In genomic region chr19:15431396-15432017, GRCh38 we compare ENCODE assay signal across 8 cellular contexts. TPM values are rescaled to one million over a fixed set of nuclear protein-coding genes. Genes with fewer than 3 reads are reported as not detected.
DNase-seq lines count a peak whose midpoint lies in the region; ATAC-seq and TF ChIP-seq lines count a peak whose summit lies in the region.

No MANE protein-coding gene starts in this region.

- no peak for TF ChIP-seq EP300 in neural cell (conservative IDR thresholded peaks at IDR 0.05; ENCODE audit: poor library complexity, severe bottlenecking)

- H3K27ac ChIP-seq in neural cell (ENCODE audit: low read length): peak overlapping the region; percentile 56

- H3K9ac ChIP-seq in endocrine pancreas (ENCODE audit: control insufficient read depth, insufficient read depth, low read length) (peak overlapping the region; percentile 50), neural cell (ENCODE audit: low read length) (peak overlapping the region; percentile 87)

- TF ChIP-seq CTCF in CD14-positive monocyte (IDR thresholded peaks at IDR 0.05) (no peak), NB4 (IDR thresholded peaks at IDR 0.05; ENCODE audit: low read depth, low read length) (no peak), neural cell (IDR thresholded peaks at IDR 0.05; ENCODE audit: poor library complexity, severe bottlenecking) (no peak), GM10266 (IDR thresholded peaks at IDR 0.05; ENCODE audit: control insufficient read depth, insufficient read depth, low read depth, missing control alignments) (no peak)

- no peaks in the 10 kb centered on the region for H3K9me2 ChIP-seq in neural cell (ENCODE audit: insufficient read depth, low read length)

- no peak overlapping the region for H2AFZ ChIP-seq in neural cell (ENCODE audit: low read depth, low read length)

- H3K4me3 ChIP-seq in NB4 (ENCODE audit: low read depth, low read length): peak overlapping the region; percentile 84
- H3K4me3 ChIP-seq in endocrine pancreas (ENCODE audit: control insufficient read depth, insufficient read depth, low read length): peak overlapping the region; percentile 2
- peak overlapping the region; percentile 90 for H3K4me3 ChIP-seq in neural cell (ENCODE audit: low read length)

- H3K27me3 ChIP-seq in endocrine pancreas (ENCODE audit: control insufficient read depth, insufficient read depth, low read length) (no peaks in the 10 kb centered on the region), neural cell (ENCODE audit: insufficient read depth, low read depth, low read length) (no peaks in the 10 kb centered on the region)

- peaks cover 30% of the 10 kb centered on the region for H3K79me2 ChIP-seq in neural cell (replicated peaks; ENCODE audit: insufficient read depth, low read length)

- H3K4me1 Mint-ChIP-seq in CD14-positive monocyte: peaks cover 28% of the 10 kb centered on the region

- no peaks in the 10 kb centered on the region for H3K4me1 ChIP-seq in endocrine pancreas (ENCODE audit: control insufficient read depth, insufficient read depth, low read length)

- peak overlapping the region; percentile 94 to 97 for H3K4me3 Mint-ChIP-seq in CD14-positive monocyte

- H3K27ac Mint-ChIP-seq in CD14-positive monocyte: peak overlapping the region; percentile 70 to 93 (median 87)

- peaks cover 0 to 2% (median 0%) of the 10 kb centered on the region in 7 donors for H3K9me3 Mint-ChIP-seq in CD14-positive monocyte

- H3K27me3 Mint-ChIP-seq in CD14-positive monocyte (ENCODE audit: low read depth in 3 of 3): peaks cover 0 to 11% (median 0%) of the 10 kb centered on the region in 3 donors

- no peak for TF ChIP-seq RAD21 in neural cell (conservative IDR thresholded peaks at IDR 0.05)

- H4K20me1 ChIP-seq in neural cell (ENCODE audit: insufficient read depth): no peaks in the 10 kb centered on the region

- ATAC-seq in HG02973 (IDR thresholded peaks at IDR 0.05; ENCODE audit: unreplicated experiment): no peak
- ATAC-seq in HG02970 (IDR thresholded peaks at IDR 0.05; ENCODE audit: low FRiP score, unreplicated experiment): no peak

- H3F3A ChIP-seq in neural cell (ENCODE audit: insufficient read depth, low read length, poor library complexity, severe bottlenecking): no peaks in the 10 kb centered on the region

- H3K36me3 Mint-ChIP-seq in CD14-positive monocyte: peaks cover 15 to 27% of the 10 kb centered on the region in 2 donors

- DNase-seq in CD14-positive monocyte (ENCODE audit: low spot score) (no peak), NB4 (ENCODE audit: low read depth) (no peak), GM10266 (ENCODE audit: extremely low spot score) (no peak), head of caudate nucleus (no peak)

- no peaks in the 10 kb centered on the region for H3K9me3 ChIP-seq in endocrine pancreas (ENCODE audit: control insufficient read depth, low read length)
- H3K9me3 ChIP-seq in neural cell (ENCODE audit: low read length): no peaks in the 10 kb centered on the region

- TF ChIP-seq POLR2A in NB4 (IDR thresholded peaks at IDR 0.05; ENCODE audit: extremely low read depth, insufficient read length): no peak

- peak overlapping the region; percentile 97 for H3K4me2 ChIP-seq in neural cell (ENCODE audit: low read length)

- intact Hi-C loops in CD14-positive monocyte (cut with micrococcal nuclease): loop anchor here (1.0 to 5.0 kb wide), 3 partner anchors 13 to 126 kb away; partner anchors contain the start of gene AKAP8L (in 1 of the 2)
- intact Hi-C loops in head of caudate nucleus (cut with DNase I): no loop called here

- no peaks in the 10 kb centered on the region for H3K36me3 ChIP-seq in endocrine pancreas (ENCODE audit: control insufficient read depth, insufficient read depth, low read length)
- peaks cover 1% of the 10 kb centered on the region for H3K36me3 ChIP-seq in neural cell (ENCODE audit: insufficient read depth, low read length)

TF ChIP-seq in neural cell, 6 proteins besides CTCF, POLR2A, EP300 and RAD21:
- TF ChIP-seq TAF1 (IDR thresholded peaks at IDR 0.05; ENCODE audit: low read depth) (no peak), EZH2 (IDR thresholded peaks at IDR 0.05; ENCODE audit: borderline replicate concordance, insufficient read depth, low read length, poor library complexity, severe bottlenecking) (no peak), SMC3 (conservative IDR thresholded peaks at IDR 0.05; ENCODE audit: poor library complexity) (no peak), MXI1 (conservative IDR thresholded peaks at IDR 0.05; ENCODE audit: poor library complexity, severe bottlenecking) (no peak), POLR2AphosphoS5 (IDR thresholded peaks at IDR 0.05) (no peak), REST (IDR thresholded peaks at IDR 0.05; ENCODE audit: borderline replicate concordance) (no peak)
TF ChIP-seq in neural cell: peak in this region for 0.

RNA-seq across cellular contexts. Expression of gene AKAP8L, which starts 12.7 kb away (rescaled TPM):
- polyA plus RNA-seq in CD14-positive monocyte: 10 to 100 TPM; 21.4 to 39.0 TPM
- 280 and 281 TPM in 2 replicates for polyA plus RNA-seq in neural cell
- polyA minus RNA-seq in neural cell: 133 and 143 TPM in 2 replicates

RNA-seq across cellular contexts. Expression of gene WIZ, which starts 18.2 kb away (rescaled TPM):
- polyA plus RNA-seq in CD14-positive monocyte: under 1 TPM; 0.47 to 0.51 TPM
- 13.0 and 19.6 TPM in 2 replicates for polyA plus RNA-seq in neural cell
- polyA minus RNA-seq in neural cell: 26.8 and 29.4 TPM in 2 replicates

RNA-seq across cellular contexts. Expression of gene RASAL3, which starts 32.8 kb away (rescaled TPM):
- polyA plus RNA-seq in CD14-positive monocyte (10 to 100 TPM in 1 of 2 donors, 1 to 10 TPM in 1; 4.5 to 13.6 TPM), neural cell (1.1 TPM in 1 of 2 replicates, not detected in the other)
- not detected in 2 replicates for polyA minus RNA-seq in neural cell

RNA-seq across cellular contexts. Expression of gene PGLYRP2, which starts 47.8 kb away (rescaled TPM):
- polyA plus RNA-seq in CD14-positive monocyte (under 1 TPM; 0.15 to 0.32 TPM), neural cell (not detected in 2 replicates)
- not detected in 2 replicates for polyA minus RNA-seq in neural cell

RNA-seq across cellular contexts. Expression of gene AKAP8, which starts 51.9 kb away (rescaled TPM):
- polyA plus RNA-seq in CD14-positive monocyte (10 to 100 TPM in 1 of 2 donors, 1 to 10 TPM in 1; 8.0 to 12.3 TPM), neural cell (22.7 and 25.4 TPM in 2 replicates)
- 16.1 and 19.7 TPM in 2 replicates for polyA minus RNA-seq in neural cell

Comparison
In these comparisons a context has a peak if more than half of its experiments do, and no peak if none do; other contexts are left out.
1. H3K4me3 ChIP-seq: peak in every context shown above with its lines; median percentile 90 in neural cell; 84 in NB4; 2 in endocrine pancreas.